8 cellular contexts compared by ENCODE assay signal in the genomic region with DNA sequence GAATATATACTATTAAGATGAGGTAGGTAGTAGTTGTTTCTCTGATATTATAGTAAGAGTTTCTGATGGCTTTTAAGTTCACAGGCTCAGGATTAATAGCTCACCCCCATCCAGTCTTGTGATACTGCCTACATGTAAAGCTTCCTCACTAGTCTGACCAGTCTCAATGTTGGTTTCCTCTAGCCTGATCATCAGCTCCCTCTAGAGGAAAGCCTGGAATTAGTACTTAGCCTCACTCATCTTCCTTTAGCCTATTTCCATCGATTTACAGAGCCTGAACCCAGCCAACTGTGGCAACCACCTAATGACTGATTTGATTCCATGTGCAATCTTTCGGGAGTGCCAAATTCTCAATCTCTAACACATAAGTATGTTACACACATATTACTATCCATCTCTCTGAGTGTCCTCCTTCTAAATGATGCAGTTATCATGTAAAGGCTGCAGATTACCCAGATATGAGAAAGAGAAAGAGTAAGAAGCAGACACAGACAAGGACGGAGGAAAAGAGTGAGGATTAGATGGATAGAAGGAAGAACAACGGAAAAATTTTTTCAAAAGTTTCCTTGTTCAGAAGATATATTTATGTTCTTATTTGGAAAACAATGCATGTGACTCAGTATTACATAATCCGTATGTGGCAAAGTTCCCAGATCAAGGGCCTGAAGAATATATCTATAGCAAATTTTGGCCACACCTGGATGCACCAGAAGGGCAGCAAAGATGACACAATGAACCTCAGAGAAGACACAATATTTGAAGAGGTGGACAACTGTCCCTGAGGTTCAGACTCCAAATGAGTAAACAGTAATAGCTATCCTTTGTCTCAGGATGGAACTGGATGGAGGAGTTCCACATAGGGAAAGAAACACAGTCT.
A peak's percentile ranks its signal among the peaks of the same experiment; 100 is the strongest.
DNase-seq lines count a peak whose midpoint lies in the region; ATAC-seq and TF ChIP-seq lines count a peak whose summit lies in the region.

No MANE protein-coding gene starts in this region.

- no peak overlapping the region for H3K27ac ChIP-seq in KMS-11

- DNase-seq in GM03348 (ENCODE audit: low spot score), result peak; percentile 17
- peak; percentile 72 for DNase-seq in RKO (ENCODE audit: low spot score)
- DNase-seq in globus pallidus (ENCODE audit: low spot score), result peak; percentile 58
- DNase-seq in superior temporal gyrus (ENCODE audit: extremely low spot score), result peak; percentile 88
- no peak for DNase-seq in activated T-helper 1 cell treated with anti-CD3 and anti-CD28 coated beads, Interleukin-12 subunit alpha, Interleukin-12 subunit beta, Interleukin-2, Interleukin-4 antibody, amounts not matched to agents 30 ng/mL and 10 ng/mL and 1 ng/mL, durations not matched to agents 14 hours and 24 hours and 36 hours (ENCODE audit: low spot score)
- DNase-seq in activated naive CD4-positive, alpha-beta T cell treated with anti-CD3 and anti-CD28 coated beads, Interleukin-2, amount 50 U/mL, for 72 hours (ENCODE audit: low spot score in 2 of 2), result no peak

- no peaks in the 10 kb centered on the region for H3K4me1 ChIP-seq in KMS-11 (ENCODE audit: low read depth, poor library complexity, severe bottlenecking)

- no peaks in the 10 kb centered on the region for H4K20me1 ChIP-seq in KMS-11 (ENCODE audit: insufficient read depth)

- no peak overlapping the region for H3K27ac Mint-ChIP-seq in activated T-helper 1 cell treated with anti-CD3 and anti-CD28 coated beads, Interleukin-12 subunit alpha, Interleukin-12 subunit beta, Interleukin-2, Interleukin-4 antibody, amounts not matched to agents 30 ng/mL and 10 ng/mL and 1 ng/mL, durations not matched to agents 14 hours and 24 hours and 36 hours
- no peak overlapping the region for H3K27ac Mint-ChIP-seq in activated naive CD4-positive, alpha-beta T cell treated with anti-CD3 and anti-CD28 coated beads, Interleukin-2, amount 50 U/mL, for 72 hours

- no peak overlapping the region for H3K4me2 ChIP-seq in KMS-11

- no peaks in the 10 kb centered on the region for H3K36me3 Mint-ChIP-seq in activated T-helper 1 cell treated with anti-CD3 and anti-CD28 coated beads, Interleukin-12 subunit alpha, Interleukin-12 subunit beta, Interleukin-2, Interleukin-4 antibody, amounts not matched to agents 30 ng/mL and 10 ng/mL and 1 ng/mL, durations not matched to agents 14 hours and 24 hours and 36 hours (ENCODE audit: low read depth)
- H3K36me3 Mint-ChIP-seq in activated naive CD4-positive, alpha-beta T cell treated with anti-CD3 and anti-CD28 coated beads, Interleukin-2, amount 50 U/mL, for 72 hours, result no peaks in the 10 kb centered on the region

- peak; percentile 67 for TF ChIP-seq CTCF in KMS-11 (conservative IDR thresholded peaks at IDR 0.05; ENCODE audit: low read depth, low read length)

- no peak for ATAC-seq in HG03095 (IDR thresholded peaks at IDR 0.05; ENCODE audit: unreplicated experiment)
- ATAC-seq in activated naive CD4-positive, alpha-beta T cell treated with anti-CD3 and anti-CD28 coated beads, Interleukin-2, amount 50 U/mL, for 72 hours, result no peak

- H3K36me3 ChIP-seq in KMS-11 (ENCODE audit: insufficient read depth), result no peaks in the 10 kb centered on the region

- H3K9me3 Mint-ChIP-seq in activated T-helper 1 cell treated with anti-CD3 and anti-CD28 coated beads, Interleukin-12 subunit alpha, Interleukin-12 subunit beta, Interleukin-2, Interleukin-4 antibody, amounts not matched to agents 30 ng/mL and 10 ng/mL and 1 ng/mL, durations not matched to agents 14 hours and 24 hours and 36 hours, result no peaks in the 10 kb centered on the region
- peaks cover 0 to 4% of the 10 kb centered on the region in 2 donors for H3K9me3 Mint-ChIP-seq in activated naive CD4-positive, alpha-beta T cell treated with anti-CD3 and anti-CD28 coated beads, Interleukin-2, amount 50 U/mL, for 72 hours

- H3K4me3 Mint-ChIP-seq in activated T-helper 1 cell treated with anti-CD3 and anti-CD28 coated beads, Interleukin-12 subunit alpha, Interleukin-12 subunit beta, Interleukin-2, Interleukin-4 antibody, amounts not matched to agents 30 ng/mL and 10 ng/mL and 1 ng/mL, durations not matched to agents 14 hours and 24 hours and 36 hours, result no peak overlapping the region

- no peaks in the 10 kb centered on the region for H3K27me3 ChIP-seq in KMS-11 (ENCODE audit: insufficient read depth, low read depth)

- no peak overlapping the region for H2AFZ ChIP-seq in KMS-11 (ENCODE audit: low read depth)

- no peak overlapping the region for H3K4me3 ChIP-seq in KMS-11 (IDR thresholded peaks at IDR 0.05; ENCODE audit: insufficient read depth, low read depth, low read length)

- H3K4me1 Mint-ChIP-seq in activated T-helper 1 cell treated with anti-CD3 and anti-CD28 coated beads, Interleukin-12 subunit alpha, Interleukin-12 subunit beta, Interleukin-2, Interleukin-4 antibody, amounts not matched to agents 30 ng/mL and 10 ng/mL and 1 ng/mL, durations not matched to agents 14 hours and 24 hours and 36 hours (ENCODE audit: low read depth), result no peaks in the 10 kb centered on the region

- intact Hi-C loops in activated T-helper 1 cell treated with anti-CD3 and anti-CD28 coated beads, Interleukin-12 subunit alpha, Interleukin-12 subunit beta, Interleukin-2, Interleukin-4 antibody, amounts not matched to agents 30 ng/mL and 10 ng/mL and 1 ng/mL, durations not matched to agents 14 hours and 24 hours and 36 hours (cut with micrococcal nuclease), result no loop called here

- H3K9ac ChIP-seq in KMS-11, result no peak overlapping the region

- H3K27me3 Mint-ChIP-seq in activated T-helper 1 cell treated with anti-CD3 and anti-CD28 coated beads, Interleukin-12 subunit alpha, Interleukin-12 subunit beta, Interleukin-2, Interleukin-4 antibody, amounts not matched to agents 30 ng/mL and 10 ng/mL and 1 ng/mL, durations not matched to agents 14 hours and 24 hours and 36 hours (ENCODE audit: insufficient read depth), result no peaks in the 10 kb centered on the region

- H3K79me2 ChIP-seq in KMS-11 (ENCODE audit: insufficient read depth, low read depth), result no peaks in the 10 kb centered on the region

Comparison
In these comparisons a context has a peak if more than half of its experiments do, and no peak if none do; other contexts are left out.
1. DNase-seq: peak in GM03348 (single experiment), RKO (single experiment), globus pallidus (single experiment) and superior temporal gyrus (single experiment); none in activated T-helper 1 cell treated with anti-CD3 and anti-CD28 coated beads, Interleukin-12 subunit alpha, Interleukin-12 subunit beta, Interleukin-2, Interleukin-4 antibody, amounts not matched to agents 30 ng/mL and 10 ng/mL and 1 ng/mL, durations not matched to agents 14 hours and 24 hours and 36 hours (single experiment) and activated naive CD4-positive, alpha-beta T cell treated with anti-CD3 and anti-CD28 coated beads, Interleukin-2, amount 50 U/mL, for 72 hours (0 of 2).